ENCODE assay signal across 8 cellular contexts in genomic region chr20:44495257-44495656, GRCh38.
A peak's percentile ranks its signal among the peaks of the same experiment; 100 is the strongest.
DNase-seq lines count a peak whose midpoint lies in the region; ATAC-seq and TF ChIP-seq lines count a peak whose summit lies in the region.

No MANE protein-coding gene starts in this region.

- H3K27ac ChIP-seq in effector memory CD4-positive, alpha-beta T cell (ENCODE audit: insufficient read depth, low read length, poor library complexity, severe bottlenecking): no peak overlapping the region

- H3K36me3 Mint-ChIP-seq in T-helper 1 cell treated with Interleukin-12 subunit alpha and Interleukin-12 subunit beta and Interleukin-4 antibody, amounts not matched to agents 30 μg/mL and 1 μg/mL, for 36 hours (ENCODE audit: low read depth): peaks cover 64% of the 10 kb centered on the region
- H3K36me3 Mint-ChIP-seq in stimulated activated naive B cell treated with anti-CD40 and anti-IgM and Interleukin-4, amounts not matched to agents 10 μg/mL and 1 μg/mL and 100 μg/mL, for 72 hours: peaks cover 55 to 80% of the 10 kb centered on the region in 2 donors

- TF ChIP-seq CTCF in fibroblast of pulmonary artery (IDR thresholded peaks at IDR 0.05; ENCODE audit: low read length, missing control alignments): no peak

- no peak overlapping the region for H3K4me3 ChIP-seq in fibroblast of pulmonary artery (replicated peaks; ENCODE audit: low read depth, low read length)
- H3K4me3 ChIP-seq in effector memory CD4-positive, alpha-beta T cell (ENCODE audit: insufficient read depth, low read depth, low read length, poor library complexity, severe bottlenecking): no peak overlapping the region

- H3K27me3 Mint-ChIP-seq in T-helper 1 cell treated with Interleukin-12 subunit alpha and Interleukin-12 subunit beta and Interleukin-4 antibody, amounts not matched to agents 30 μg/mL and 1 μg/mL, for 36 hours (ENCODE audit: low read depth): no peaks in the 10 kb centered on the region
- no peaks in the 10 kb centered on the region for H3K27me3 Mint-ChIP-seq in stimulated activated naive B cell treated with anti-CD40 and anti-IgM and Interleukin-4, amounts not matched to agents 10 μg/mL and 1 μg/mL and 100 μg/mL, for 72 hours

- H3K4me1 ChIP-seq in effector memory CD4-positive, alpha-beta T cell (ENCODE audit: control insufficient read depth, insufficient read depth, low read length, poor library complexity, severe bottlenecking): no peaks in the 10 kb centered on the region

- H3K9me3 Mint-ChIP-seq in T-helper 1 cell treated with Interleukin-12 subunit alpha and Interleukin-12 subunit beta and Interleukin-4 antibody, amounts not matched to agents 30 μg/mL and 1 μg/mL, for 36 hours: no peaks in the 10 kb centered on the region
- H3K9me3 Mint-ChIP-seq in stimulated activated naive B cell treated with anti-CD40 and anti-IgM and Interleukin-4, amounts not matched to agents 10 μg/mL and 1 μg/mL and 100 μg/mL, for 72 hours: no peaks in the 10 kb centered on the region

- peaks cover 27% of the 10 kb centered on the region for H3K4me1 Mint-ChIP-seq in T-helper 1 cell treated with Interleukin-12 subunit alpha and Interleukin-12 subunit beta and Interleukin-4 antibody, amounts not matched to agents 30 μg/mL and 1 μg/mL, for 36 hours (ENCODE audit: low read depth)
- H3K4me1 Mint-ChIP-seq in stimulated activated naive B cell treated with anti-CD40 and anti-IgM and Interleukin-4, amounts not matched to agents 10 μg/mL and 1 μg/mL and 100 μg/mL, for 72 hours: peaks cover 38 to 58% of the 10 kb centered on the region in 2 donors

- peak overlapping the region; percentile 18 for H3K27ac Mint-ChIP-seq in T-helper 1 cell treated with Interleukin-12 subunit alpha and Interleukin-12 subunit beta and Interleukin-4 antibody, amounts not matched to agents 30 μg/mL and 1 μg/mL, for 36 hours
- H3K27ac Mint-ChIP-seq in stimulated activated naive B cell treated with anti-CD40 and anti-IgM and Interleukin-4, amounts not matched to agents 10 μg/mL and 1 μg/mL and 100 μg/mL, for 72 hours: peak overlapping the region; percentile 90

- ATAC-seq in stimulated activated naive B cell treated with anti-CD40 and anti-IgM and Interleukin-4, amounts not matched to agents 10 μg/mL and 1 μg/mL and 100 μg/mL, for 72 hours (replicated peaks): no peak
- no peak for ATAC-seq in GM19023 (IDR thresholded peaks at IDR 0.05; ENCODE audit: unreplicated experiment)

- DNase-seq in HK-2 (ENCODE audit: unreplicated experiment): peak; percentile 34
- peak; percentile 93 for DNase-seq in fibroblast of pulmonary artery (ENCODE audit: low read depth)
- DNase-seq in stimulated activated naive B cell treated with anti-CD40 and anti-IgM and Interleukin-4, amounts not matched to agents 10 μg/mL and 1 μg/mL and 100 μg/mL, for 72 hours: no peak
- no peak for DNase-seq in NCI-H526 (lab: John Stamatoyannopoulos, UW)
- no peak for DNase-seq in activated effector memory CD4-positive, alpha-beta T cell treated with Interleukin-2 at 50 U/mL for 16 hours
- DNase-seq in effector memory CD4-positive, alpha-beta T cell: no peak

- H3K36me3 ChIP-seq in effector memory CD4-positive, alpha-beta T cell (ENCODE audit: control insufficient read depth, insufficient read depth, low read length): peaks cover 76% of the 10 kb centered on the region

- no peaks in the 10 kb centered on the region for H3K27me3 ChIP-seq in effector memory CD4-positive, alpha-beta T cell (replicated peaks; ENCODE audit: control insufficient read depth, insufficient read depth, low read length, poor library complexity, severe bottlenecking)

- no peaks in the 10 kb centered on the region for H3K9me3 ChIP-seq in effector memory CD4-positive, alpha-beta T cell (ENCODE audit: control insufficient read depth, low read length)

- H3K4me3 Mint-ChIP-seq in T-helper 1 cell treated with Interleukin-12 subunit alpha and Interleukin-12 subunit beta and Interleukin-4 antibody, amounts not matched to agents 30 μg/mL and 1 μg/mL, for 36 hours: no peak overlapping the region
- H3K4me3 Mint-ChIP-seq in stimulated activated naive B cell treated with anti-CD40 and anti-IgM and Interleukin-4, amounts not matched to agents 10 μg/mL and 1 μg/mL and 100 μg/mL, for 72 hours: no peak overlapping the region

Comparison
In these comparisons a context has a peak if more than half of its experiments do, and no peak if none do; other contexts are left out.
1. DNase-seq: peak in HK-2 (single experiment) and fibroblast of pulmonary artery (single experiment); none in stimulated activated naive B cell treated with anti-CD40 and anti-IgM and Interleukin-4, amounts not matched to agents 10 μg/mL and 1 μg/mL and 100 μg/mL, for 72 hours (single experiment), NCI-H526 (0 of 2), activated effector memory CD4-positive, alpha-beta T cell treated with Interleukin-2 at 50 U/mL for 16 hours (single experiment) and effector memory CD4-positive, alpha-beta T cell (0 of 3).